ENCODE assay signal across 1 cellular context in the genomic region with DNA sequence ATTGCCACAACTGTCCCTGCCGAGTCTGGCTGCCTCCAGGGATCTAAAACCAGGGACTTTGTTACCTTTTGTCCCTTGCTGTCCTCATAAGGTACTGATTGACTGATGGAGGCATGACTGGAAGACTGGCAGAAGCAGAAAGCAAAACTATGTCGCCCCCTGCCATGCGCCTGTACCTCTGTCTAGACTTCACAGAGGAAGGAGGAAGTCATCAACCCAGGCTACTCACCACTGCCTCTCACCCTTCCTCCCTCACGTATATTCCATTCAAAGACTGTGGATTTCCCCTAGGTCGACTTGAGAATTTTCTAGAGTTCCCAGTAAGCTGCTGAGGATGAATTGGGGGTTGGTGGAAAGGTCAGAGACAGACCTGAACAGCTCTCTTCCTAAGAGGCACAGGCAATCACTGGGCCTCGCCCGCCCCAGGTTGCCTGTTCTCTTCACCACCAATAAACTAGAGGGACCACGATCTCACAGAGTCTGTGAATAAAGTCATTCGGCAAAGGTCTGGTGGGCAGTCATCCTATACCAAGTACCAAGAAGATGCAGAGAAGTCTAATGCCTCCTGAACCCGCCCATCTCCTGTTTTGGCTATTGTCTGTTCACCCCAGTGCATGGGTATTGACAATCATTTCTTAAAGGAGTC.
TF ChIP-seq lines count a peak whose summit lies in the region.

No MANE protein-coding gene starts in this region.

TF ChIP-seq in GM23338, 12 proteins besides CTCF, POLR2A, EP300 and RAD21 (continued from another document):
- TF ChIP-seq ZNF331 (CRISPR knock-in tag; IDR thresholded peaks at IDR 0.05; ENCODE audit: low read depth), result no peak
- TF ChIP-seq, protein P1, sequence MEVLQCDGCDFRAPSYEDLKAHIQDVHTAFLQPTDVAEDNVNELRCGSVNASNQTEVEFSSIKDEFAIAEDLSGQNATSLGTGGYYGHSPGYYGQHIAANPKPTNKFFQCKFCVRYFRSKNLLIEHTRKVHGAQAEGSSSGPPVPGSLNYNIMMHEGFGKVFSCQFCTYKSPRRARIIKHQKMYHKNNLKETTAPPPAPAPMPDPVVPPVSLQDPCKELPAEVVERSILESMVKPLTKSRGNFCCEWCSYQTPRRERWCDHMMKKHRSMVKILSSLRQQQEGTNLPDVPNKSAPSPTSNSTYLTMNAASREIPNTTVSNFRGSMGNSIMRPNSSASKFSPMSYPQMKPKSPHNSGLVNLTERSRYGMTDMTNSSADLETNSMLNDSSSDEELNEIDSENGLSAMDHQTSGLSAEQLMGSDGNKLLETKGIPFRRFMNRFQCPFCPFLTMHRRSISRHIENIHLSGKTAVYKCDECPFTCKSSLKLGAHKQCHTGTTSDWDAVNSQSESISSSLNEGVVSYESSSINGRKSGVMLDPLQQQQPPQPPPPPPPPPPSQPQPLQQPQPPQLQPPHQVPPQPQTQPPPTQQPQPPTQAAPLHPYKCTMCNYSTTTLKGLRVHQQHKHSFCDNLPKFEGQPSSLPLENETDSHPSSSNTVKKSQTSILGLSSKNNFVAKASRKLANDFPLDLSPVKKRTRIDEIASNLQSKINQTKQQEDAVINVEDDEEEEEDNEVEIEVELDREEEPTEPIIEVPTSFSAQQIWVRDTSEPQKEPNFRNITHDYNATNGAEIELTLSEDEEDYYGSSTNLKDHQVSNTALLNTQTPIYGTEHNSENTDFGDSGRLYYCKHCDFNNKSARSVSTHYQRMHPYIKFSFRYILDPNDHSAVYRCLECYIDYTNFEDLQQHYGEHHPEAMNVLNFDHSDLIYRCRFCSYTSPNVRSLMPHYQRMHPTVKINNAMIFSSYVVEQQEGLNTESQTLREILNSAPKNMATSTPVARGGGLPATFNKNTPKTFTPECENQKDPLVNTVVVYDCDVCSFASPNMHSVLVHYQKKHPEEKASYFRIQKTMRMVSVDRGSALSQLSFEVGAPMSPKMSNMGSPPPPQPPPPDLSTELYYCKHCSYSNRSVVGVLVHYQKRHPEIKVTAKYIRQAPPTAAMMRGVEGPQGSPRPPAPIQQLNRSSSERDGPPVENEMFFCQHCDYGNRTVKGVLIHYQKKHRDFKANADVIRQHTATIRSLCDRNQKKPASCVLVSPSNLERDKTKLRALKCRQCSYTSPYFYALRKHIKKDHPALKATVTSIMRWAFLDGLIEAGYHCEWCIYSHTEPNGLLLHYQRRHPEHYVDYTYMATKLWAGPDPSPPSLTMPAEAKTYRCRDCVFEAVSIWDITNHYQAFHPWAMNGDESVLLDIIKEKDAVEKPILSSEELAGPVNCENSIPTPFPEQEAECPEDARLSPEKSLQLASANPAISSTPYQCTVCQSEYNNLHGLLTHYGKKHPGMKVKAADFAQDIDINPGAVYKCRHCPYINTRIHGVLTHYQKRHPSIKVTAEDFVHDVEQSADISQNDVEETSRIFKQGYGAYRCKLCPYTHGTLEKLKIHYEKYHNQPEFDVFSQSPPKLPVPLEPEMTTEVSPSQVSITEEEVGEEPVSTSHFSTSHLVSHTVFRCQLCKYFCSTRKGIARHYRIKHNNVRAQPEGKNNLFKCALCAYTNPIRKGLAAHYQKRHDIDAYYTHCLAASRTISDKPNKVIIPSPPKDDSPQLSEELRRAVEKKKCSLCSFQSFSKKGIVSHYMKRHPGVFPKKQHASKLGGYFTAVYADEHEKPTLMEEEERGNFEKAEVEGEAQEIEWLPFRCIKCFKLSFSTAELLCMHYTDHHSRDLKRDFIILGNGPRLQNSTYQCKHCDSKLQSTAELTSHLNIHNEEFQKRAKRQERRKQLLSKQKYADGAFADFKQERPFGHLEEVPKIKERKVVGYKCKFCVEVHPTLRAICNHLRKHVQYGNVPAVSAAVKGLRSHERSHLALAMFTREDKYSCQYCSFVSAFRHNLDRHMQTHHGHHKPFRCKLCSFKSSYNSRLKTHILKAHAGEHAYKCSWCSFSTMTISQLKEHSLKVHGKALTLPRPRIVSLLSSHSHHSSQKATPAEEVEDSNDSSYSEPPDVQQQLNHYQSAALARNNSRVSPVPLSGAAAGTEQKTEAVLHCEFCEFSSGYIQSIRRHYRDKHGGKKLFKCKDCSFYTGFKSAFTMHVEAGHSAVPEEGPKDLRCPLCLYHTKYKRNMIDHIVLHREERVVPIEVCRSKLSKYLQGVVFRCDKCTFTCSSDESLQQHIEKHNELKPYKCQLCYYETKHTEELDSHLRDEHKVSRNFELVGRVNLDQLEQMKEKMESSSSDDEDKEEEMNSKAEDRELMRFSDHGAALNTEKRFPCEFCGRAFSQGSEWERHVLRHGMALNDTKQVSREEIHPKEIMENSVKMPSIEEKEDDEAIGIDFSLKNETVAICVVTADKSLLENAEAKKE (CRISPR knock-in tag; IDR thresholded peaks at IDR 0.05), result no peak
- TF ChIP-seq EZH2 (IDR thresholded peaks at IDR 0.05; ENCODE audit: low read depth, unreplicated experiment), result no peak
TF ChIP-seq in GM23338: peak in this region for 0.
